ENCODE assay signal across 2 cellular contexts in the genomic region with DNA sequence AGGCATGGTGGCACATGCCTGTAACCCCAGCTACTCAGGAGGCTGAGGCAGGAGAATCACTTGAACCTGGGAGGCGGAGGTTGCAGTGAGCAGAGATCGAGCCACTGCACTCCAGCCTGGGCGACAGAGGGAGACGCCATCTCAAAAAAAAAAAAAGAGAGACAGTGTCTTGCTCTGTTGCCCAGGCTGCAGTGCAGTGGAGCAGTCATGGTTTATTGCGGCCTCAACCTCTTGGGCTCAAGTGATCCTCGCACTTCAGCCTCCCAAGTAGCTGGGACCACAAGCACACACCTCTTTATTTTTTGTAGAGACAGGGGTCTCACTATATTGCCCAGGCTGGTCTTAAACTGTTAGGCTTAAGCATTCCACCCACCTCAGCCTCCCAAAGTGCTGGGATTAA. TPM values are rescaled to one million over a fixed set of nuclear protein-coding genes. Genes with fewer than 3 reads are reported as not detected.
"Had no signal": no experiment of that assay in that cellular context is flagged by ENCODE, and none has a peak within 500 bp of the region (broad histone marks: within the 10 kb centered on the region; RNA-seq: fewer than 3 reads in every experiment).

No MANE protein-coding gene starts in this region.

RNA-seq across cellular contexts. Expression of a gene that starts 21.1 kb away (rescaled TPM):
- total RNA-seq: Right ventricle myocardium inferior, Right ventricle myocardium superior had no signal
